28 cellular contexts compared by ENCODE assay signal in genomic region chr4:104262678-104263077, GRCh38.
"Had no signal": no experiment of that assay in that cellular context is flagged by ENCODE, and none has a peak within 500 bp of the region (broad histone marks: within the 10 kb centered on the region; RNA-seq: fewer than 3 reads in every experiment).

No MANE protein-coding gene starts in this region.

- H3K4me1 ChIP-seq: parathyroid adenoma, prostate gland, right lobe of liver, sigmoid colon, stomach, suprapubic skin, thyroid gland, tibial nerve, upper lobe of left lung, vagina had no signal

- DNase-seq: naive B cell; naive thymus-derived CD8-positive, alpha-beta T cell; nephron progenitor cell; occipital lobe; ovary; right cardiac atrium; right lobe of liver; sigmoid colon; small intestine; stimulated activated CD4-positive, alpha-beta T cell treated with anti-CD3 and anti-CD28 coated beads, Interleukin-15, amount 100 ng/mL, for 24 hours; stimulated activated CD4-positive, alpha-beta T cell treated with anti-CD3 and anti-CD28 coated beads, Interleukin-2, amount 100 ng/mL, for 24 hours; stimulated activated CD4-positive, alpha-beta T cell treated with anti-CD3 and anti-CD28 coated beads, Interleukin-2, amount 100 ng/mL, for 48 hours; stimulated activated CD4-positive, alpha-beta T cell treated with anti-CD3 and anti-CD28 coated beads, Interleukin-4, amount 100 ng/mL, for 24 hours; stimulated activated naive B cell treated with anti-CD40 and anti-IgM and Interleukin-4, amounts not matched to agents 10 μg/mL and 1 μg/mL and 100 μg/mL, for 72 hours; stimulated activated naive CD4-positive, alpha-beta T cell treated with Interleukin-2 at 50 U/mL for 16 hours; stomach; thyroid gland; trophoblast cell; upper lobe of left lung had no signal

- H3K4me3 ChIP-seq: ovary, prostate gland, right lobe of liver, sigmoid colon, stomach, suprapubic skin, thoracic aorta, thyroid gland, tibial nerve, upper lobe of left lung, vagina had no signal

- ATAC-seq: naive thymus-derived CD8-positive, alpha-beta T cell; natural killer cell treated with Interleukin-12 subunit alpha and Interleukin-12 subunit beta and Interleukin-15 and Interleukin-18, amount 100 ng/mL, for 72 hours; right cardiac atrium; right lobe of liver; stimulated activated effector memory CD8-positive, alpha-beta T cell treated with anti-CD3 and anti-CD28 coated beads, Interleukin-12 subunit alpha, Interleukin-12 subunit beta, amount 100 ng/mL, for 72 hours; stimulated activated naive B cell treated with anti-CD40 and anti-IgM and Interleukin-4, amounts not matched to agents 10 μg/mL and 1 μg/mL and 100 μg/mL, for 72 hours had no signal

- H3K9me3 ChIP-seq: neutrophil, ovary, prostate gland, right lobe of liver, sigmoid colon, stomach, suprapubic skin, thoracic aorta, thyroid gland, tibial nerve, upper lobe of left lung, vagina had no signal

- H3K27ac ChIP-seq: neutrophil, ovary, parathyroid adenoma, prostate gland, right lobe of liver, sigmoid colon, stomach, suprapubic skin, thoracic aorta, thyroid gland, tibial nerve, upper lobe of left lung, vagina had no signal

- H3K36me3 ChIP-seq: neutrophil, ovary, prostate gland, right lobe of liver, sigmoid colon, stomach, suprapubic skin, thoracic aorta, thyroid gland, tibial nerve, upper lobe of left lung, vagina had no signal

- H3K27me3 ChIP-seq: neutrophil, right lobe of liver, sigmoid colon, stomach, suprapubic skin, thyroid gland, tibial nerve, upper lobe of left lung, vagina had no signal
